13 cellular contexts compared by ENCODE assay signal in the genomic region with DNA sequence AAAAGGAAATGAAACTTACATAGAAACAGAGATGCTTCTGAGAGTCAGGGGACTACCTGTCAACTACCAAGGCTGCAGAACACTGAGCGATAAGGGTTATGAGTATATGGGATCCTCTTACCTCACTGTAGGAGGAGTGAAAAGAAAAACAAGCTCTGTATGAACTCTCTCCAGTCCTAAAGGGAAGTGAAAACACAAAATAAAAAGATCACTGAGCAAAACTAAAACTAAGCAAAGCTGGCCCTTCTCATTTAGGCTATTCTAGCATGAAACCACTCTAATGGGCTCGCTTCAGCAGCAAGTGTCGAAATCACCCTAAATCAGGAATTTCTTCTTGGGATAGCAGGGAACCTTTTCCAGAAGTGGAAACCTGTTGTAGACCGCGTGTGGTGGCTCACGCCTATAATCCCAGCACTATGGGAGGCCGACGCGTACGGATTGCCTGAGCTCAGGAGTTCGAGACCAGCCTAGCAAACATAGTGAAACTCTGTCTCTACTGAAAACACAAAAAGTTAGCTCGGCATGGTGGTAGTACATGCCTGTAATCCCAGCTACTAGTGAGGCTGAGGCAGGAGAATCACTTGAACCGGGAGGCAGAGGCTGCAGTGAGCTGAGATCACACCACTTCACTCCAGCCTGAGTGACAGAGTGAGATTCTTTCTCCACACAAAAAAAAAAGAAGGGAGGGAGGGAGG. TPM values are rescaled to one million over a fixed set of nuclear protein-coding genes. Genes with fewer than 3 reads are reported as not detected.
DNase-seq lines count a peak whose midpoint lies in the region; ATAC-seq and TF ChIP-seq lines count a peak whose summit lies in the region.
"Had no signal": no experiment of that assay in that cellular context is flagged by ENCODE, and none has a peak within 500 bp of the region (broad histone marks: within the 10 kb centered on the region; RNA-seq: fewer than 3 reads in every experiment).

No MANE protein-coding gene starts in this region.

- TF ChIP-seq EP300 in esophagus muscularis mucosa (IDR thresholded peaks at IDR 0.05), result no peak

- H3K27ac ChIP-seq in esophagus muscularis mucosa (replicated peaks in 1 of 4), result no peak overlapping the region
- H3K27ac ChIP-seq: pancreas, VCaP had no signal

- ATAC-seq in GM18907 (IDR thresholded peaks at IDR 0.05; ENCODE audit: unreplicated experiment) (peak; percentile 92), HG02571 (IDR thresholded peaks at IDR 0.05; ENCODE audit: unreplicated experiment) (peak; percentile 98), HG03442 (IDR thresholded peaks at IDR 0.05; ENCODE audit: unreplicated experiment) (peak; percentile 96)

- TF ChIP-seq POLR2A in esophagus muscularis mucosa (IDR thresholded peaks at IDR 0.05; ENCODE audit: low read depth), result no peak

- H3K36me3 ChIP-seq in esophagus muscularis mucosa, result peaks cover 26 to 100% (median 82%) of the 10 kb centered on the region in 4 donors

- TF ChIP-seq CTCF in esophagus muscularis mucosa (IDR thresholded peaks at IDR 0.05), result no peak

- H3K27me3 ChIP-seq in esophagus muscularis mucosa, result no peaks in the 10 kb centered on the region
- H3K27me3 ChIP-seq: pancreas, Peyer's patch had no signal

- DNase-seq in CD1c-positive myeloid dendritic cell (ENCODE audit: extremely low spot score) (peak; percentile 15), ureter (ENCODE audit: low spot score) (no peak), NCI-H526 treated with DMSO at 0.1 percent for 48 hours (lab: John Stamatoyannopoulos, UW) (no peak), esophagus muscularis mucosa (ENCODE audit: extremely low spot score) (no peak)
- no peak for DNase-seq in stimulated activated naive CD4-positive, alpha-beta T cell (lab: John Stamatoyannopoulos, UW)
- DNase-seq: activated naive CD8-positive, alpha-beta T cell treated with anti-CD3 and anti-CD28 coated beads for 36 hours; endodermal cell; pancreas; Peyer's patch had no signal

- H3K4me3 ChIP-seq in esophagus muscularis mucosa, result no peak overlapping the region
- H3K4me3 ChIP-seq: pancreas, Peyer's patch had no signal

- intact Hi-C loops in esophagus muscularis mucosa (cut with DNase I), result no loop called here

- no peaks in the 10 kb centered on the region for H3K4me1 ChIP-seq in esophagus muscularis mucosa
- H3K4me1 ChIP-seq: pancreas, Peyer's patch had no signal

- no peaks in the 10 kb centered on the region for H3K9me3 ChIP-seq in esophagus muscularis mucosa
- H3K9me3 ChIP-seq: pancreas, Peyer's patch had no signal

- WGBS in esophagus muscularis mucosa, result 92% methylated on average over 13 of the region's 13 CpGs

RNA-seq across cellular contexts. Expression of a gene that starts 27.0 kb away (rescaled TPM):
- total RNA-seq in ureter, result 21.6 TPM
- 10 to 100 TPM in 2 of 4 donors, 1 to 10 TPM in 2; 6.6 to 12.8 (median 10.6) TPM for total RNA-seq in esophagus muscularis mucosa

RNA-seq across cellular contexts. Expression of a gene that starts 32.3 kb away (rescaled TPM):
- 1.1 TPM for total RNA-seq in ureter
- not detected for total RNA-seq in esophagus muscularis mucosa
- total RNA-seq: Peyer's patch had no signal

RNA-seq across cellular contexts. Expression of a gene that starts 48.2 kb away (rescaled TPM):
- total RNA-seq in ureter, result 14.2 TPM
- 1 to 10 TPM; 2.4 to 9.6 (median 4.3) TPM for total RNA-seq in esophagus muscularis mucosa
